In the genomic region with DNA sequence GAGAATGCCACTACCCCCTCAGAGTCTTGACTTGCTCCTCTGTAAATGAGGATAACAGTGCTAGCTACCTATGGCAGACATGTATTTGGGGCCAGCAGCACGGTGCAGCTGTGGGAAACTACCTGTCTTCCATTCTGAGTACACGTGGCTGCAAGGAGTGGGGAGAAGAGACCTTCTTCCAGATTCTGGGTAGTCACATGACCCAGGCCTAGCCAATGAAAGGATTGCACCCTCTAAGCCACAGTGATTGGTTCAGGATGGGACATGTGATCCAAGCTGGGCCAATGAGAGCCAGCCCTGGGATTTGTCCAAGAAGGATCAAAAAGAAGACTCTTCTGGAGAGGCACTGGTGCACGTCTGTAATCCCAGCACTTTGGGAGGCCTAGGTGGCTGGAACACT, we compare ENCODE assay signal across 31 cellular contexts. TPM values are rescaled to one million over a fixed set of nuclear protein-coding genes. Genes with fewer than 3 reads are reported as not detected.
DNase-seq lines count a peak whose midpoint lies in the region; ATAC-seq, FAIRE-seq and TF ChIP-seq lines count a peak whose summit lies in the region.
"Had no signal": no experiment of that assay in that cellular context is flagged by ENCODE, and none has a peak within 500 bp of the region (broad histone marks: within the 10 kb centered on the region; RNA-seq: fewer than 3 reads in every experiment).

No MANE protein-coding gene starts in this region.

- H3K4me2 ChIP-seq in A549 (no peak overlapping the region), HCT116 (ENCODE audit: low read length) (no peak overlapping the region)
- H3K4me2 ChIP-seq: PC-9 had no signal

- H3K9me2 ChIP-seq in HCT116 (ENCODE audit: insufficient read depth), result no peaks in the 10 kb centered on the region

- no peak for TF ChIP-seq EP300 in A549 (IDR thresholded peaks at IDR 0.05)

- TF ChIP-seq RAD21 in A549 (conservative IDR thresholded peaks at IDR 0.05 in 1 of 2, IDR thresholded peaks at IDR 0.05 in 1 of 2) (no peak), HCT116 (IDR thresholded peaks at IDR 0.05; ENCODE audit: low read depth) (no peak)

- BruUV-seq in HCT116 (replicated peaks; lab: Mats Ljungman, UMichigan), result no TSS peak

- H3K79me2 ChIP-seq in HCT116 (ENCODE audit: insufficient read depth, low read length), result no peaks in the 10 kb centered on the region

- CTCF ChIA-PET in A549 (lab: Yijun Ruan, JAX), result interaction anchor here (0.8 kb wide), 1 partner anchor 412 kb away, joined by 3 read pairs; no protein-coding TSS in a partner anchor
- CTCF ChIA-PET in HCT116 (lab: Charles Lee), result no interaction called here

- no peak for FAIRE-seq in A549 (lab: Jason Lieb, UNC)
- FAIRE-seq: A204.1 had no signal

- no peaks in the 10 kb centered on the region for H3K9me3 ChIP-seq in A549
- H3K9me3 ChIP-seq in HCT116 (ENCODE audit: control insufficient read depth in 1 of 2, insufficient read depth in 1 of 2, low read depth in 1 of 2, low read length in 2 of 2), result no peaks in the 10 kb centered on the region
- peaks cover 2% of the 10 kb centered on the region for H3K9me3 ChIP-seq in aorta (ENCODE audit: control insufficient read depth, low read length)
- H3K9me3 ChIP-seq in thyroid gland, result no peaks in the 10 kb centered on the region
- H3K9me3 ChIP-seq: HAP-1, SJSA1 had no signal

- no peaks in the 10 kb centered on the region for H4K20me1 ChIP-seq in HCT116 (ENCODE audit: insufficient read depth)

- TF ChIP-seq POLR2A in A549 (IDR thresholded peaks at IDR 0.05; ENCODE audit: low read length) (no peak), HCT116 (IDR thresholded peaks at IDR 0.05; ENCODE audit: borderline replicate concordance, extremely low read depth, insufficient read depth, insufficient read length) (no peak), thyroid gland (IDR thresholded peaks at IDR 0.05) (no peak)

- no peaks in the 10 kb centered on the region for H3K36me3 ChIP-seq in HCT116 (ENCODE audit: control insufficient read depth in 1 of 2, insufficient read depth in 2 of 2, low read length in 2 of 2)
- no peaks in the 10 kb centered on the region for H3K36me3 ChIP-seq in aorta (ENCODE audit: control insufficient read depth in 1 of 2, insufficient read depth in 2 of 2, low read length in 1 of 2)
- no peaks in the 10 kb centered on the region for H3K36me3 ChIP-seq in thyroid gland
- H3K36me3 ChIP-seq: HAP-1, SJSA1 had no signal

- peaks cover 6% of the 10 kb centered on the region; the same call in 1 of the 2 replicates for H3K27me3 ChIP-seq in HCT116 (ENCODE audit: insufficient read depth, low read length)
- no peaks in the 10 kb centered on the region for H3K27me3 ChIP-seq in aorta (ENCODE audit: control insufficient read depth in 1 of 2, insufficient read depth in 2 of 2, low read length in 1 of 2)
- no peaks in the 10 kb centered on the region for H3K27me3 ChIP-seq in thyroid gland

- H3K27ac ChIP-seq in A549, result no peak overlapping the region
- no peak overlapping the region for H3K27ac ChIP-seq in HCT116 (ENCODE audit: low read depth, low read length)
- no peak overlapping the region for H3K27ac ChIP-seq in aorta (ENCODE audit: low read depth in 1 of 2, low read length in 2 of 2)
- no peak overlapping the region for H3K27ac ChIP-seq in thyroid gland
- H3K27ac ChIP-seq: GM23248, PC-9, SJSA1 had no signal

- POLR2A ChIA-PET in A549 (lab: Yijun Ruan, JAX), result interaction anchor here (0.6 kb wide), 2 partner anchors 61 to 1545 kb away, joined by 3 to 4 read pairs; no protein-coding TSS in a partner anchor
- POLR2A ChIA-PET in HCT116 (lab: Charles Lee), result no interaction called here

- 54% methylated on average over 3 of the region's 3 CpGs for WGBS in A549 (ENCODE audit: missing lambda C conversion rate)
- 72 to 73% methylated on average over 3 of the region's 3 CpGs for WGBS in aorta, 2 donors
- 46 to 53% methylated on average over 3 of the region's 3 CpGs for WGBS in thyroid gland, 2 donors

- RAD21 ChIA-PET in HCT116 (lab: Charles Lee; ENCODE audit: low non-redundant PET in 1 of 2, low total read pairs in 2 of 2, uncharacterized antibody in 2 of 2, unreplicated experiment in 2 of 2), result no interaction called here

- intact Hi-C loops in HCT116 (cut with micrococcal nuclease) (no loop called here), aorta (cut with DNase I) (no loop called here), thyroid gland (cut with DNase I) (no loop called here)

- H3K4me3 ChIP-seq in A549, result no peak overlapping the region
- H3K4me3 ChIP-seq in HCT116 (replicated peaks in 1 of 2; ENCODE audit: low read depth in 1 of 2, low read length in 2 of 2), result no peak overlapping the region
- no peak overlapping the region for H3K4me3 ChIP-seq in aorta (ENCODE audit: low read length in 2 of 2)
- H3K4me3 ChIP-seq in thyroid gland (replicated peaks in 1 of 3), result no peak overlapping the region
- H3K4me3 ChIP-seq: GM23248, HAP-1, PC-9, SJSA1 had no signal

- H3K4me1 ChIP-seq in A549 (no peaks in the 10 kb centered on the region), HCT116 (ENCODE audit: control insufficient read depth in 1 of 2, insufficient read depth in 2 of 2, low read length in 2 of 2) (no peaks in the 10 kb centered on the region), aorta (ENCODE audit: control insufficient read depth in 1 of 2, insufficient read depth in 2 of 2, low read length in 2 of 2) (no peaks in the 10 kb centered on the region), thyroid gland (no peaks in the 10 kb centered on the region)
- H3K4me1 ChIP-seq: HAP-1, SJSA1 had no signal

- no peak for ATAC-seq in A549
- peak; percentile 66 for ATAC-seq in HCT116
- no peak for ATAC-seq in aorta (ENCODE audit: low FRiP score)
- ATAC-seq in GM19351 (IDR thresholded peaks at IDR 0.05; ENCODE audit: unreplicated experiment), result no peak

- DNase-seq in A549 (ENCODE audit: low read depth in 1 of 2, low spot score in 1 of 2), result no peak
- DNase-seq in HCT116 (ENCODE audit: low read depth, low spot score), result no peak
- DNase-seq in NAMALWA (ENCODE audit: low spot score), result peak; percentile 72
- peak; percentile 6 for DNase-seq in dermis blood vessel endothelial cell
- DNase-seq in aorta, result no peak
- no peak for DNase-seq in thyroid gland
- DNase-seq: AML-193; C1 segment of cervical spinal cord; CD4-positive, alpha-beta memory T cell; COR-L47; DMS53; GM23248; KG1; NCI-H1092; NCI-H1436; NCI-H187; NCI-H2107; NCI-H446; NCI-H524 treated with DMSO at 0.1 percent for 48 hours; NCI-H774; NK-92 treated with Interleukin-12 subunit alpha and Interleukin-12 subunit beta, amount 100 ng/mL, for 24 hours; PC-9; Right ventricle myocardium superior; T-helper 1 cell had no signal

- TF ChIP-seq CTCF in A549 (IDR thresholded peaks at IDR 0.05) (no peak), HCT116 (IDR thresholded peaks at IDR 0.05 in 2 of 3, conservative IDR thresholded peaks at IDR 0.05 in 1 of 3; ENCODE audit: borderline replicate concordance in 1 of 3, insufficient read depth in 1 of 3, low read depth in 2 of 3, low read length in 2 of 3) (no peak), thyroid gland (IDR thresholded peaks at IDR 0.05) (no peak)

- no peak overlapping the region for H2AFZ ChIP-seq in HCT116 (ENCODE audit: low read depth, low read length, poor library complexity, severe bottlenecking)
- H2AFZ ChIP-seq: GM23248, PC-9 had no signal

- no peak overlapping the region for H3K9ac ChIP-seq in HCT116 (ENCODE audit: low read length)
- H3K9ac ChIP-seq: GM23248 had no signal

TF ChIP-seq in A549, 52 proteins besides CTCF, POLR2A, EP300 and RAD21:
- TF ChIP-seq, protein P1, sequence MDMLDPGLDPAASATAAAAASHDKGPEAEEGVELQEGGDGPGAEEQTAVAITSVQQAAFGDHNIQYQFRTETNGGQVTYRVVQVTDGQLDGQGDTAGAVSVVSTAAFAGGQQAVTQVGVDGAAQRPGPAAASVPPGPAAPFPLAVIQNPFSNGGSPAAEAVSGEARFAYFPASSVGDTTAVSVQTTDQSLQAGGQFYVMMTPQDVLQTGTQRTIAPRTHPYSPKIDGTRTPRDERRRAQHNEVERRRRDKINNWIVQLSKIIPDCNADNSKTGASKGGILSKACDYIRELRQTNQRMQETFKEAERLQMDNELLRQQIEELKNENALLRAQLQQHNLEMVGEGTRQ (IDR thresholded peaks at IDR 0.05), result peak; percentile 81
- no peak for TF ChIP-seq RNF2 (IDR thresholded peaks at IDR 0.05; ENCODE audit: borderline replicate concordance, low read depth)

TF ChIP-seq in HCT116, 20 proteins besides CTCF, POLR2A, EP300 and RAD21 (continues in another document):
- TF ChIP-seq EZH2phosphoT487 (IDR thresholded peaks at IDR 0.05; ENCODE audit: borderline replicate concordance) (no peak), ELF1 (IDR thresholded peaks at IDR 0.05; ENCODE audit: borderline replicate concordance, low read depth) (no peak), POLR2AphosphoS5 (IDR thresholded peaks at IDR 0.05; ENCODE audit: low read depth, low read length) (no peak), EGR1 (IDR thresholded peaks at IDR 0.05; ENCODE audit: low read depth) (no peak), TCF7L2 (IDR thresholded peaks at IDR 0.05; ENCODE audit: borderline replicate concordance, extremely low read depth, insufficient read depth, insufficient read length) (no peak), SRF (IDR thresholded peaks at IDR 0.05; ENCODE audit: low read depth) (no peak), JUND (IDR thresholded peaks at IDR 0.05) (no peak)
- TF ChIP-seq, protein P2, sequence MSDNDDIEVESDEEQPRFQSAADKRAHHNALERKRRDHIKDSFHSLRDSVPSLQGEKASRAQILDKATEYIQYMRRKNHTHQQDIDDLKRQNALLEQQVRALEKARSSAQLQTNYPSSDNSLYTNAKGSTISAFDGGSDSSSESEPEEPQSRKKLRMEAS (IDR thresholded peaks at IDR 0.05), result no peak

RNA-seq across cellular contexts. Expression of a gene that starts 5.5 kb away (rescaled TPM):
- not detected in 2 replicates for polyA plus RNA-seq in A549 (2011; rRNA removed)
- polyA plus RNA-seq in A549 (2012; cell fraction: cytosol; rRNA removed), result not detected in 2 replicates
- polyA plus RNA-seq in A549 (2012; cell fraction: nucleus; rRNA removed), result 0.06 TPM in 1 of 2 replicates, not detected in the other
- not detected in 3 replicates for polyA plus RNA-seq in A549 (2017; fragmentation: RNase III; extraction: RNeasy Plus Mini Kit Qiagen cat#74134 plus additional on column Dnase treatment)
- polyA minus RNA-seq in A549 (2011; rRNA and poly(A)+ RNA removed), result not detected in 2 replicates
- total RNA-seq in HCT116 (2021; ENCODE audit: unreplicated experiment), result not detected
- not detected in 2 replicates for polyA plus RNA-seq in HCT116 (2012)
- total RNA-seq in dermis blood vessel endothelial cell, result not detected in 2 replicates
- total RNA-seq in aorta, result not detected
- not detected for polyA plus RNA-seq in aorta
- total RNA-seq in thyroid gland, result under 1 TPM in 1 of 4 donors, not detected in 3; 0.40 TPM
- total RNA-seq: CD4-positive, alpha-beta memory T cell; Daoy; G401; GM23248; PC-9; Right ventricle myocardium superior; RPMI7951; SJSA1 had no signal
- polyA plus RNA-seq: CD4-positive, alpha-beta memory T cell; GM23248 had no signal

Comparison
In these comparisons a context has a peak if more than half of its experiments do, and no peak if none do; other contexts are left out.
1. DNase-seq: peak in NAMALWA (single experiment) and dermis blood vessel endothelial cell (single experiment); none in A549 (0 of 2), HCT116 (single experiment), aorta (0 of 2) and thyroid gland (0 of 2).